Comparison of ENCODE assay signal across 1 cellular context in the genomic region with DNA sequence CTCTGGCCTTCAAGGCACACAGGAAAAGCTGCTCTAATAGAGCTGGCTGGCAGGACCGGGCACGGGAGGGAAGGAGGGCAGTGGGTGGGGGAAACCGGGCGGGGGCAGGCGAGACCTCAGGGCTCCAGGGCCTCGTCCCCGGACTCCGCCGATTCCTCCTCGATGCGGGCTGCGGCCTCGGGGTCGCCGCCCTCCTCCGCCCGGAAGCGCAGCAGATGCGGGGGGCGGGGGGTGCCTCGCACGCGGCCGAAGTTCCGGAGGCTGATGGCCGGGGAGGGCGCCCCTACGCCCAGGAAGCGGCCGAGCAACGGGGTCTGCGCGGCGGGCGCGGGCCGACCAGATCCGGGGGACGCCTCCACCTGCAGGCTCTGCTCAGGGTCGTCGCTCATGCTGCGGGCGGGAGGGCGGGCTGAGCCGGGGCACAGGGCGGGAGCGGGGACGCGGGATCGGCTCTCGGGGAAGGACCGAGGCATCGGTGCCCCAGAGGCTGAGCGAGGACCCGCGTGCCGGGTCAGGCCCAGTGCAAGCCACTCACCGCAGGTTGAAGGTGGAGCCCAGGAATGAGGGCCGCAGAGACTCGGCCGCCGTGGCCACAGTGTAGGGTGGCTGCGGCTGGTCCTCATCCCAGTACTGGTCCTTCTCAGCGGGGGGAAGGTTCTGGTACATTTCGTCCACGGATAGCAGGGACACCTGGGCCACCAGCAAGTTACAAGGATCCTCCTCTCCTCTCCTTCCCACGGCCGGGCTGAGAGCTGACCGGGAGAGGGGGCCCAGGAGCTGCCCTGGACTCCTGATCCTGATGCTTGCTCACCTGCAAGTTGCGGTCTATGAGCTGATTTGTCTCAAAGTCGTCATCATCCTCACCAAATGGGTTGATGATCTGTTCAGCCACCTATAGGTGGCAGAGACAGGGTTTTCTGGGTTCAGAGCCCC.
TF ChIP-seq lines count a peak whose summit lies in the region.

No MANE protein-coding gene starts in this region.

TF ChIP-seq in endothelial cell of umbilical vein, 7 proteins besides CTCF, POLR2A, EP300 and RAD21:
- no peak for TF ChIP-seq FOS (IDR thresholded peaks at IDR 0.05; ENCODE audit: borderline replicate concordance, insufficient read depth, low read length)
- no peak for TF ChIP-seq MAX (IDR thresholded peaks at IDR 0.05; ENCODE audit: insufficient read depth, insufficient read length)
- no peak for TF ChIP-seq MYC (IDR thresholded peaks at IDR 0.05; ENCODE audit: low read depth, low read length)
- no peak for TF ChIP-seq GATA2 (IDR thresholded peaks at IDR 0.05; ENCODE audit: insufficient read depth, insufficient read length, low read depth, low read length)
- no peak for TF ChIP-seq JUN (IDR thresholded peaks at IDR 0.05; ENCODE audit: borderline replicate concordance, insufficient read depth, insufficient read length, low read depth)
- TF ChIP-seq EZH2 (IDR thresholded peaks at IDR 0.05; ENCODE audit: borderline replicate concordance, low read depth, low read length, severe bottlenecking) = no peak
- TF ChIP-seq POLR2AphosphoS5 (IDR thresholded peaks at IDR 0.05; ENCODE audit: insufficient read depth, low read depth, low read length) = no peak
